28 cellular contexts compared by ENCODE assay signal in genomic region chr7:10696064-10696463, GRCh38.
"Had no signal": no experiment of that assay in that cellular context is flagged by ENCODE, and none has a peak within 500 bp of the region (broad histone marks: within the 10 kb centered on the region; RNA-seq: fewer than 3 reads in every experiment).

No MANE protein-coding gene starts in this region.

- H3K4me2 ChIP-seq: KMS-11 had no signal

- H3K4me3 ChIP-seq: ascending aorta, cardiac muscle cell, SJCRH30, SK-N-MC had no signal

- H3K4me1 ChIP-seq: ascending aorta, SJCRH30 had no signal

- H3K9ac ChIP-seq: KMS-11 had no signal

- H3K27me3 ChIP-seq: ascending aorta, cardiac muscle cell, SJCRH30 had no signal

- H3K27ac ChIP-seq: ascending aorta, cardiac muscle cell, KMS-11, SJCRH30, SK-N-MC had no signal

- H3K36me3 ChIP-seq: ascending aorta, cardiac muscle cell, SJCRH30 had no signal

- DNase-seq: activated CD4-positive, alpha-beta T cell treated with anti-CD3 and anti-CD28 coated beads, Interleukin-2, amount 10 ng/mL, durations not matched to agents 24 days and 14 days; activated CD4-positive, alpha-beta T cell treated with anti-CD3 and anti-CD28 coated beads, Interleukin-2, amount 50 U/mL, for 4 hours; activated CD4-positive, CD25-positive, alpha-beta regulatory T cell; activated CD8-positive, alpha-beta T cell treated with anti-CD3 and anti-CD28 coated beads for 36 hours; activated gamma-delta T cell; activated naive CD4-positive, alpha-beta T cell treated with Interleukin-2 at 50 U/mL for 16 hours; activated naive CD8-positive, alpha-beta T cell treated with anti-CD3 and anti-CD28 coated beads, Interleukin-2, amount 10 ng/mL, durations not matched to agents 7 days and 5 days; activated T-cell treated with anti-CD3 and anti-CD28 coated beads, Interleukin-2, amount 50 U/mL, for 1 hour; activated T-cell treated with anti-CD3 and anti-CD28 coated beads, Interleukin-2, amount 50 U/mL, for 72 hours; amygdala; MM.1S; MV-4-11; NCI-H1092; NCI-H1436 treated with DMSO at 0.1 percent for 48 hours; NCI-H1694 treated with DMSO at 0.1 percent for 48 hours; NCI-H2029; NCI-H2107; NCI-H2171; NCI-H524; NCI-H69; NK-92 treated with Interleukin-12 subunit alpha and Interleukin-12 subunit beta, amount 100 ng/mL, for 24 hours; OCI-M1; Right ventricle myocardium superior; SJCRH30 had no signal
